9 cellular contexts compared by ENCODE assay signal in genomic region chr7:27148776-27149641, GRCh38. TPM values are rescaled to one million over a fixed set of nuclear protein-coding genes. Genes with fewer than 3 reads are reported as not detected.
DNase-seq lines count a peak whose midpoint lies in the region; ATAC-seq and TF ChIP-seq lines count a peak whose summit lies in the region.
"Had no signal": no experiment of that assay in that cellular context is flagged by ENCODE, and none has a peak within 500 bp of the region (broad histone marks: within the 10 kb centered on the region; RNA-seq: fewer than 3 reads in every experiment).

No MANE protein-coding gene starts in this region.

- BruUV-seq in Caco-2 (replicated peaks; lab: Mats Ljungman, UMichigan) (no TSS peak), mammary epithelial cell (replicated peaks; lab: Mats Ljungman, UMichigan) (no TSS peak)

- intact Hi-C loops in Caco-2 (cut with micrococcal nuclease; ENCODE audit: unreplicated experiment): no loop called here
- intact Hi-C loops in mammary epithelial cell (cut with micrococcal nuclease): no loop called here

- H3K4me3 Mint-ChIP-seq in Caco-2 (ENCODE audit: unreplicated experiment): peak overlapping the region; percentile 73
- H3K4me3 Mint-ChIP-seq in IgD-negative memory B cell: peak overlapping the region in 3 of 4 donors; percentile 4 to 90 (median 89)
- no peak overlapping the region for H3K4me3 Mint-ChIP-seq in activated T-helper 17 cell treated with anti-CD3 and anti-CD28 coated beads, Interleukin-2, amount 50 U/mL, for 72 hours

- H3K4me2 ChIP-seq in mammary epithelial cell (ENCODE audit: insufficient read depth, low read depth, low read length): peak overlapping the region; percentile 97
- H3K4me2 ChIP-seq in osteoblast (ENCODE audit: insufficient read depth, low read length): peak overlapping the region; percentile 99

- no peak for TF ChIP-seq CTCF in Caco-2 (IDR thresholded peaks at IDR 0.05; ENCODE audit: insufficient read depth in 1 of 2, low read depth in 1 of 2, low read length in 1 of 2, severe bottlenecking in 1 of 2, unreplicated experiment in 1 of 2)
- TF ChIP-seq CTCF in mammary epithelial cell (conservative IDR thresholded peaks at IDR 0.05 in 1 of 2, IDR thresholded peaks at IDR 0.05 in 1 of 2; ENCODE audit: extremely low read depth in 1 of 2, insufficient read depth in 1 of 2, low read depth in 1 of 2, low read length in 2 of 2): no peak
- TF ChIP-seq CTCF in osteoblast (IDR thresholded peaks at IDR 0.05; ENCODE audit: extremely low read depth, low read depth, low read length): no peak

- CTCF ChIA-PET in Caco-2 (lab: Charles Lee): interaction anchor here (0.5 to 4.0 kb wide), 5 partner anchors 8 to 1262 kb away, joined by 3 to 40 read pairs (median 5); partner anchors contain the start of gene HOXA7
- CTCF ChIA-PET in mammary epithelial cell (lab: Charles Lee; ENCODE audit: low non-redundant PET): interaction anchor here (0.6 kb wide), 1 partner anchor 24 kb away, joined by 3 read pairs; no protein-coding TSS in a partner anchor

- POLR2A ChIA-PET in Caco-2 (lab: Charles Lee): no interaction called here

- no peaks in the 10 kb centered on the region for H3K9me3 Mint-ChIP-seq in Caco-2 (ENCODE audit: unreplicated experiment)
- no peaks in the 10 kb centered on the region for H3K9me3 Mint-ChIP-seq in IgD-negative memory B cell
- H3K9me3 Mint-ChIP-seq in activated T-helper 17 cell treated with anti-CD3 and anti-CD28 coated beads, Interleukin-2, amount 50 U/mL, for 72 hours: no peaks in the 10 kb centered on the region

- H3K4me1 ChIP-seq in Caco-2: peaks cover 27% of the 10 kb centered on the region
- peaks cover 68% of the 10 kb centered on the region for H3K4me1 ChIP-seq in mammary epithelial cell (ENCODE audit: insufficient read depth, low read length)
- H3K4me1 ChIP-seq in osteoblast (ENCODE audit: insufficient read depth, low read length): peaks cover 52% of the 10 kb centered on the region

- DNase-seq in Caco-2 (peak in 1 of 2 experiments; percentile 25), mammary epithelial cell (peak; percentile 46), osteoblast (ENCODE audit: insufficient read length, low spot score, missing footprints) (peak; percentile 89), NCI-H2196 treated with DMSO at 0.1 percent for 48 hours (lab: John Stamatoyannopoulos, UW; ENCODE audit: unreplicated experiment) (no peak)

- H3K27me3 Mint-ChIP-seq in Caco-2 (ENCODE audit: insufficient read depth, unreplicated experiment): no peaks in the 10 kb centered on the region
- H3K27me3 Mint-ChIP-seq in IgD-negative memory B cell: peaks cover 68% of the 10 kb centered on the region
- peaks cover 57% of the 10 kb centered on the region for H3K27me3 Mint-ChIP-seq in activated T-helper 17 cell treated with anti-CD3 and anti-CD28 coated beads, Interleukin-2, amount 50 U/mL, for 72 hours

- dilution Hi-C loops in mammary epithelial cell (cut with HindIII; ENCODE audit: low sequenced_read_pairs): no loop called here

- no peaks in the 10 kb centered on the region; the same call in 1 of the 2 replicates for H3K36me3 ChIP-seq in Caco-2 (ENCODE audit: control insufficient read depth, insufficient read depth, low read length)
- H3K36me3 ChIP-seq in mammary epithelial cell (ENCODE audit: insufficient read depth, low read length): no peaks in the 10 kb centered on the region
- peaks cover 27% of the 10 kb centered on the region for H3K36me3 ChIP-seq in osteoblast (ENCODE audit: insufficient read depth, low read length)

- H3K27me3 ChIP-seq in Caco-2 (replicated peaks; ENCODE audit: control insufficient read depth, insufficient read depth, low read length) (no peaks in the 10 kb centered on the region), mammary epithelial cell (ENCODE audit: insufficient read depth, low read length) (no peaks in the 10 kb centered on the region), osteoblast (ENCODE audit: insufficient read depth, low read length) (no peaks in the 10 kb centered on the region)

- H3K27ac Mint-ChIP-seq in Caco-2 (ENCODE audit: unreplicated experiment) (peak overlapping the region; percentile 76), IgD-negative memory B cell (peak overlapping the region; percentile 83 to 98 (median 91))
- no peak overlapping the region for H3K27ac Mint-ChIP-seq in activated T-helper 17 cell treated with anti-CD3 and anti-CD28 coated beads, Interleukin-2, amount 50 U/mL, for 72 hours

- peak overlapping the region; percentile 93 for H2AFZ ChIP-seq in mammary epithelial cell (ENCODE audit: low read depth, low read length)
- H2AFZ ChIP-seq in osteoblast (ENCODE audit: low read length): peak overlapping the region; percentile 77

- H3K27ac ChIP-seq in mammary epithelial cell (ENCODE audit: insufficient read depth, low read depth, low read length): peak overlapping the region; percentile 46
- H3K27ac ChIP-seq in osteoblast (ENCODE audit: low read depth, low read length): peak overlapping the region; percentile 88

- in situ Hi-C loops in mammary epithelial cell (cut with MboI; ENCODE audit: low sequenced_read_pairs in 2 of 2): loop anchor here in 1 of 2 donors (10.0 kb wide), 1 partner anchor 784 kb away; no protein-coding TSS in a partner anchor

- H3K4me1 Mint-ChIP-seq in Caco-2 (ENCODE audit: low read depth, unreplicated experiment) (no peaks in the 10 kb centered on the region), IgD-negative memory B cell (peaks cover 14 to 27% (median 20%) of the 10 kb centered on the region in 3 donors)
- peaks cover 7% of the 10 kb centered on the region for H3K4me1 Mint-ChIP-seq in activated T-helper 17 cell treated with anti-CD3 and anti-CD28 coated beads, Interleukin-2, amount 50 U/mL, for 72 hours

- H4K20me1 ChIP-seq in mammary epithelial cell (ENCODE audit: insufficient read depth, low read length): no peaks in the 10 kb centered on the region
- peaks cover 13% of the 10 kb centered on the region for H4K20me1 ChIP-seq in osteoblast (ENCODE audit: insufficient read depth, low read length)

- peak overlapping the region; percentile 56 for H3K9ac ChIP-seq in mammary epithelial cell (ENCODE audit: insufficient read depth, low read length)

- H3K9me3 ChIP-seq in Caco-2 (no peaks in the 10 kb centered on the region), mammary epithelial cell (replicated peaks; ENCODE audit: insufficient read depth, low read length) (no peaks in the 10 kb centered on the region), osteoblast (ENCODE audit: low read depth, low read length) (no peaks in the 10 kb centered on the region)

- no peak for ATAC-seq in HG02759 (IDR thresholded peaks at IDR 0.05; ENCODE audit: unreplicated experiment)
- no peak for ATAC-seq in activated T-helper 17 cell treated with anti-CD3 and anti-CD28 coated beads, Interleukin-2, amount 50 U/mL, for 72 hours (replicated peaks)
- no peak for ATAC-seq in GM21576 (IDR thresholded peaks at IDR 0.05; ENCODE audit: unreplicated experiment)

- H3K4me3 ChIP-seq in Caco-2 (ENCODE audit: low read depth, low read length) (no peak overlapping the region), mammary epithelial cell (replicated peaks in 1 of 3; ENCODE audit: insufficient read depth in 1 of 3, low read depth in 2 of 3, low read length in 3 of 3) (peak overlapping the region; percentile 34 to 60 (median 53)), osteoblast (ENCODE audit: insufficient read depth, low read length) (peak overlapping the region; percentile 93)

- H3K36me3 Mint-ChIP-seq in Caco-2 (ENCODE audit: insufficient read depth, unreplicated experiment): peaks cover 12% of the 10 kb centered on the region
- H3K36me3 Mint-ChIP-seq in IgD-negative memory B cell: no peaks in the 10 kb centered on the region
- peaks cover 5% of the 10 kb centered on the region for H3K36me3 Mint-ChIP-seq in activated T-helper 17 cell treated with anti-CD3 and anti-CD28 coated beads, Interleukin-2, amount 50 U/mL, for 72 hours (ENCODE audit: low read depth)

- peaks cover 47% of the 10 kb centered on the region for H3K79me2 ChIP-seq in mammary epithelial cell (ENCODE audit: insufficient read depth, low read length)
- peaks cover 96% of the 10 kb centered on the region for H3K79me2 ChIP-seq in osteoblast (ENCODE audit: insufficient read depth, low read length)

- 4% methylated on average over 24 of the region's 29 CpGs for WGBS in mammary epithelial cell (ENCODE audit: low coverage, missing lambda C conversion rate)

RNA-seq across cellular contexts. Expression of gene HOXA6, which starts 1.4 kb away (rescaled TPM):
- total RNA-seq in Caco-2 (2022) (5.6 and 8.1 TPM in 2 replicates), mammary epithelial cell (1 to 10 TPM; 3.1 to 4.7 TPM), osteoblast (5.0 and 7.6 TPM in 2 replicates)
- polyA plus RNA-seq in IgD-negative memory B cell (0.39 TPM), mammary epithelial cell (0.71 TPM)
- 1.1 TPM for polyA minus RNA-seq in mammary epithelial cell
- total RNA-seq in activated T-helper 17 cell treated with anti-CD3 and anti-CD28 coated beads, Interleukin-2, amount 50 U/mL, for 72 hours: not detected

RNA-seq across cellular contexts. Expression of gene HOXA3, which starts 3.4 kb away (rescaled TPM):
- 19.9 and 22.6 TPM in 2 replicates for total RNA-seq in Caco-2 (2022)
- not detected for polyA plus RNA-seq in IgD-negative memory B cell
- total RNA-seq in mammary epithelial cell: 1 to 10 TPM; 2.0 to 9.9 TPM
- 1.4 TPM for polyA plus RNA-seq in mammary epithelial cell
- polyA minus RNA-seq in mammary epithelial cell: 0.83 TPM
- total RNA-seq in osteoblast: 3.5 and 4.0 TPM in 2 replicates
- total RNA-seq in activated T-helper 17 cell treated with anti-CD3 and anti-CD28 coated beads, Interleukin-2, amount 50 U/mL, for 72 hours: not detected
- total RNA-seq: bronchial epithelial cell had no signal

RNA-seq across cellular contexts. Expression of gene HOXA5, which starts 5.5 kb away (rescaled TPM):
- 4.3 and 4.9 TPM in 2 replicates for total RNA-seq in Caco-2 (2022)
- polyA plus RNA-seq in IgD-negative memory B cell: not detected
- 10 to 100 TPM in 1 of 2 donors, 1 to 10 TPM in 1; 9.1 to 11.0 TPM for total RNA-seq in mammary epithelial cell
- 8.6 TPM for polyA plus RNA-seq in mammary epithelial cell
- polyA minus RNA-seq in mammary epithelial cell: 4.3 TPM
- total RNA-seq in osteoblast: 3.2 and 5.8 TPM in 2 replicates
- not detected for total RNA-seq in activated T-helper 17 cell treated with anti-CD3 and anti-CD28 coated beads, Interleukin-2, amount 50 U/mL, for 72 hours
- total RNA-seq: bronchial epithelial cell had no signal

RNA-seq across cellular contexts. Expression of gene HOXA7, which starts 7.5 kb away (rescaled TPM):
- total RNA-seq in Caco-2 (2022) (19.7 and 19.9 TPM in 2 replicates), mammary epithelial cell (1 to 10 TPM; 2.3 to 8.0 TPM), osteoblast (3.6 and 4.4 TPM in 2 replicates)
- polyA plus RNA-seq in IgD-negative memory B cell (1.0 TPM), mammary epithelial cell (3.9 TPM)
- polyA minus RNA-seq in mammary epithelial cell: 3.7 TPM
- not detected for total RNA-seq in activated T-helper 17 cell treated with anti-CD3 and anti-CD28 coated beads, Interleukin-2, amount 50 U/mL, for 72 hours
- total RNA-seq: bronchial epithelial cell had no signal

RNA-seq across cellular contexts. Expression of gene HOXA9, which starts 16.3 kb away (rescaled TPM):
- total RNA-seq in Caco-2 (2022) (14.4 and 16.7 TPM in 2 replicates), mammary epithelial cell (10 to 100 TPM in 1 of 2 donors, 1 to 10 TPM in 1; 7.8 to 25.1 TPM), osteoblast (15.3 and 19.5 TPM in 2 replicates)
- polyA plus RNA-seq in IgD-negative memory B cell (0.20 TPM), mammary epithelial cell (0.03 TPM)
- polyA minus RNA-seq in mammary epithelial cell: not detected
- total RNA-seq in activated T-helper 17 cell treated with anti-CD3 and anti-CD28 coated beads, Interleukin-2, amount 50 U/mL, for 72 hours: not detected
- total RNA-seq: bronchial epithelial cell had no signal
